21 cellular contexts compared by ENCODE assay signal in the genomic region with DNA sequence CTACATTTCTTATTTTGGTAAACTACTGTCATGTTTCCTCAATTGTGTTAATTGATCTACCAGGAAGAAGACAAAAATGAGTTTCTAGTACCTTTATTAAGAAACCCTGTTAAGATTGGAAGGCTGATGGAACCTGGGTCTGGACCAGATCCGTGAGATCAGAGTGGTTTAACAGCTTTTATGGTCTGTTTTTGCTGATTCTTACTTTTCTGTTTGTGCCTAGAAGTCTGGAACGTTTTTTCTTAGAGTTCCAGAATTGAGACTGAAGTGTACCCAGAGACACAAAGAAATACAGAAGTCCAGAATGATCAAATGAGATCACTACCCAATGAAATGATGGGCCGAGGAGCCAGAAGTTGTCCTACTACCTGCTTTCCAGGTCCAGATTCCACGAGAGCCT. TPM values are rescaled to one million over a fixed set of nuclear protein-coding genes. Genes with fewer than 3 reads are reported as not detected.
"Had no signal": no experiment of that assay in that cellular context is flagged by ENCODE, and none has a peak within 500 bp of the region (broad histone marks: within the 10 kb centered on the region; RNA-seq: fewer than 3 reads in every experiment).

No MANE protein-coding gene starts in this region.

- H3K27me3 Mint-ChIP-seq: activated CD4-positive, alpha-beta T cell treated with anti-CD3 and anti-CD28 coated beads, Interleukin-2, amount 10 ng/mL, durations not matched to agents 7 days and 5 days; effector memory CD8-positive, alpha-beta T cell had no signal

- H3K27me3 ChIP-seq: neutrophil, right atrium auricular region, stomach had no signal

- H3K9me3 Mint-ChIP-seq: activated CD4-positive, alpha-beta T cell treated with anti-CD3 and anti-CD28 coated beads, Interleukin-2, amount 10 ng/mL, durations not matched to agents 7 days and 5 days; activated T-cell treated with anti-CD3 and anti-CD28 coated beads, Interleukin-2, amount 50 U/mL, for 4 hours; effector memory CD8-positive, alpha-beta T cell; WTC11 had no signal

- H3K27ac Mint-ChIP-seq: WTC11 had no signal

- H3K4me2 ChIP-seq: SK-N-SH had no signal

- H3K4me3 Mint-ChIP-seq: activated CD4-positive, alpha-beta T cell treated with anti-CD3 and anti-CD28 coated beads, Interleukin-2, amount 10 ng/mL, durations not matched to agents 7 days and 5 days; activated T-cell treated with anti-CD3 and anti-CD28 coated beads, Interleukin-2, amount 50 U/mL, for 4 hours; effector memory CD8-positive, alpha-beta T cell; WTC11 had no signal

- FAIRE-seq: urothelium cell line had no signal

- H3K27ac ChIP-seq: epithelial cell of prostate, neutrophil, right atrium auricular region, thoracic aorta had no signal

- ATAC-seq: activated T-cell treated with anti-CD3 and anti-CD28 coated beads, Interleukin-2, amount 50 U/mL, for 4 hours; effector memory CD8-positive, alpha-beta T cell; left ventricle myocardium superior; WTC11 had no signal

- H3K4me3 ChIP-seq: right atrium auricular region, skin epidermis, stomach, thoracic aorta had no signal

- H3K9me3 ChIP-seq: neutrophil, right atrium auricular region, SK-N-SH, stomach, thoracic aorta had no signal

- H3K36me3 ChIP-seq: neutrophil, thoracic aorta had no signal

- H3K36me3 Mint-ChIP-seq: WTC11 had no signal

- DNase-seq: activated CD4-positive, alpha-beta T cell treated with anti-CD3 and anti-CD28 coated beads, Interleukin-2, amount 10 ng/mL, durations not matched to agents 7 days and 5 days; activated gamma-delta T cell treated with Interleukin-2 at 50 U/mL for 16 hours; activated T-cell treated with anti-CD3 and anti-CD28 coated beads, Interleukin-2, amount 50 U/mL, for 4 hours; dermis blood vessel endothelial cell; effector memory CD8-positive, alpha-beta T cell; foreskin melanocyte; left ventricle myocardium superior; SHP77; SK-N-SH; stomach; T-helper 2 cell had no signal

RNA-seq across cellular contexts. Expression of a gene that starts 28.6 kb away (rescaled TPM):
- total RNA-seq: activated CD4-positive, alpha-beta T cell treated with anti-CD3 and anti-CD28 coated beads, Interleukin-2, amount 10 ng/mL, durations not matched to agents 7 days and 5 days; cerebellum; dermis blood vessel endothelial cell; fibroblast of lung; kidney epithelial cell; left ventricle myocardium superior; right atrium auricular region had no signal
- polyA plus RNA-seq: fibroblast of lung, SK-N-SH had no signal

RNA-seq across cellular contexts. Expression of a gene that starts 53.2 kb away (rescaled TPM):
- total RNA-seq: activated CD4-positive, alpha-beta T cell treated with anti-CD3 and anti-CD28 coated beads, Interleukin-2, amount 10 ng/mL, durations not matched to agents 7 days and 5 days; cerebellum; dermis blood vessel endothelial cell; fibroblast of lung; kidney epithelial cell; left ventricle myocardium superior; right atrium auricular region had no signal
- polyA plus RNA-seq: fibroblast of lung, SK-N-SH had no signal
